1 cellular context compared by ENCODE assay signal in genomic region chr3:127017229-127017628, GRCh38.
A peak's percentile ranks its signal among the peaks of the same experiment; 100 is the strongest.
TF ChIP-seq lines count a peak whose summit lies in the region.

No MANE protein-coding gene starts in this region.

TF ChIP-seq in K562, 482 proteins besides CTCF, POLR2A, EP300 and RAD21:
- TF ChIP-seq FIP1L1 (IDR thresholded peaks at IDR 0.05; ENCODE audit: low read depth, low read length, poor library complexity, severe bottlenecking) (no peak), POLR2G (IDR thresholded peaks at IDR 0.05; ENCODE audit: low read depth, low read length) (peak; percentile 20; the same call in 1 of the 2 replicates), RBM34 (IDR thresholded peaks at IDR 0.05; ENCODE audit: borderline replicate concordance, insufficient read depth, low read length) (no peak), TSHZ1 (CRISPR knock-in tag; IDR thresholded peaks at IDR 0.05) (no peak), NEUROD1 (IDR thresholded peaks at IDR 0.05; ENCODE audit: borderline replicate concordance, low read depth, low read length, partially characterized antibody) (no peak)
